In the genomic region with DNA sequence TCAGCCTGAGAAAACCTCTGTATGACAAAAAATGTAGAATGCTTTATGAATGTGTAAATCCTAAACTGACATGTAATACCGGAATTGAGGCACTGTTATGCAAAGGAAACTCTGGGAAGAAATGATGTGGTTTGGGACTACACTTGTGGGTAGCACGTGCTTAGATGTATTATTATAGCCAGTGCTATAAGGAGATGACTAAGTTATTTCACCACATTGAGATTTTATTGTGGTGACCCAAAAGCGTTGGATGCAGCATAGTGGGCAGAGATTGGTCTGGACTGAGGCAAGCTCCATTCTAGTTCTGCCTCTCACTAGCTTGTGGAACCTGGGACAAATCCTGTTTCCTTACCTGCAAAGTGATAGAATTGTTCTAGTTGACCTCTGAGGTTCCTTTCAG, we compare ENCODE assay signal across 15 cellular contexts.
DNase-seq lines count a peak whose midpoint lies in the region; ATAC-seq and TF ChIP-seq lines count a peak whose summit lies in the region.
"Had no signal": no experiment of that assay in that cellular context is flagged by ENCODE, and none has a peak within 500 bp of the region (broad histone marks: within the 10 kb centered on the region; RNA-seq: fewer than 3 reads in every experiment).

No MANE protein-coding gene starts in this region.

- no peak overlapping the region for H3K9ac ChIP-seq in IMR-90 (ENCODE audit: low read depth, low read length)

- no peak overlapping the region for H3K23ac ChIP-seq in IMR-90 (ENCODE audit: low read depth, low read length)

- no peak overlapping the region for H4K5ac ChIP-seq in IMR-90 (ENCODE audit: low read depth, low read length)

- no peak overlapping the region for H3K4me3 Mint-ChIP-seq in activated CD4-positive, alpha-beta memory T cell treated with anti-CD3 and anti-CD28 coated beads for 36 hours
- H3K4me3 Mint-ChIP-seq in activated CD4-positive, alpha-beta memory T cell treated with anti-CD3 and anti-CD28 coated beads, Interleukin-2, amount 10 ng/mL, durations not matched to agents 7 days and 5 days, result no peak overlapping the region
- H3K4me3 Mint-ChIP-seq in osteocyte (ENCODE audit: unreplicated experiment), result no peak overlapping the region

- H3K56ac ChIP-seq in IMR-90 (ENCODE audit: extremely low read depth, insufficient read depth, low read length), result no peak overlapping the region

- TF ChIP-seq RAD21 in IMR-90 (IDR thresholded peaks at IDR 0.05; ENCODE audit: low read length), result no peak

- peaks cover 12% of the 10 kb centered on the region for H3K4me1 ChIP-seq in IMR-90 (ENCODE audit: control insufficient read depth, insufficient read depth, low read length)
- H3K4me1 ChIP-seq: uterus had no signal

- H3K4me3 ChIP-seq in IMR-90 (ENCODE audit: insufficient read depth, low read depth, low read length), result no peak overlapping the region
- no peak overlapping the region for H3K4me3 ChIP-seq in cardiac fibroblast (replicated peaks in 1 of 2; ENCODE audit: low read depth in 2 of 2, low read length in 2 of 2)
- H3K4me3 ChIP-seq: uterus had no signal

- no peaks in the 10 kb centered on the region for H4K20me1 ChIP-seq in IMR-90 (ENCODE audit: insufficient read depth, low read length)

- no TSS peak for BruUV-seq in IMR-90 (replicated peaks; lab: Mats Ljungman, UMichigan)

- DNase-seq in activated CD4-positive, alpha-beta memory T cell treated with anti-CD3 and anti-CD28 coated beads for 36 hours, result peak; percentile 41
- no peak for DNase-seq in activated CD4-positive, alpha-beta memory T cell treated with anti-CD3 and anti-CD28 coated beads, Interleukin-2, amount 10 ng/mL, durations not matched to agents 7 days and 5 days
- DNase-seq in IMR-90 (peak; percentile 99), cardiac fibroblast (ENCODE audit: low read depth in 2 of 2) (peak; percentile 38 to 91), osteocyte (ENCODE audit: extremely low spot score, unreplicated experiment) (no peak), NCI-H2171 (lab: John Stamatoyannopoulos, UW) (no peak), T-helper 2 cell (no peak), cortex of kidney (lab: John Stamatoyannopoulos, UW) (no peak)
- DNase-seq: ACHN; DND-41; effector CD4-positive, alpha-beta T cell; occipital lobe; OCI-M1; stimulated activated CD8-positive, alpha-beta memory T cell treated with anti-CD3 and anti-CD28 coated beads, Interleukin-4, amount 100 ng/mL, for 48 hours; uterus had no signal

- H3K36me3 Mint-ChIP-seq in activated CD4-positive, alpha-beta memory T cell treated with anti-CD3 and anti-CD28 coated beads for 36 hours, result no peaks in the 10 kb centered on the region
- no peaks in the 10 kb centered on the region for H3K36me3 Mint-ChIP-seq in activated CD4-positive, alpha-beta memory T cell treated with anti-CD3 and anti-CD28 coated beads, Interleukin-2, amount 10 ng/mL, durations not matched to agents 7 days and 5 days (ENCODE audit: low read depth)
- H3K36me3 Mint-ChIP-seq in osteocyte (ENCODE audit: unreplicated experiment), result no peaks in the 10 kb centered on the region

- dilution Hi-C loops in IMR-90 (cut with HindIII; ENCODE audit: low sequenced_read_pairs, unreplicated experiment), result no loop called here

- TF ChIP-seq CTCF in IMR-90 (conservative IDR thresholded peaks at IDR 0.05; ENCODE audit: low read depth, low read length) (no peak), cardiac fibroblast (IDR thresholded peaks at IDR 0.05; ENCODE audit: low read depth, low read length) (no peak), osteocyte (IDR thresholded peaks at IDR 0.05) (no peak)

- H4K91ac ChIP-seq in IMR-90 (ENCODE audit: insufficient read depth, low read depth, low read length), result no peak overlapping the region

- H2AFZ ChIP-seq in IMR-90 (replicated peaks; ENCODE audit: low read length, poor library complexity), result no peak overlapping the region

- H3K27ac ChIP-seq in IMR-90 (ENCODE audit: insufficient read depth, low read length), result peak overlapping the region; percentile 12; the same call in 1 of the 2 replicates
- H3K27ac ChIP-seq: uterus had no signal

- no peak overlapping the region for H3K27ac Mint-ChIP-seq in activated CD4-positive, alpha-beta memory T cell treated with anti-CD3 and anti-CD28 coated beads for 36 hours
- no peak overlapping the region for H3K27ac Mint-ChIP-seq in activated CD4-positive, alpha-beta memory T cell treated with anti-CD3 and anti-CD28 coated beads, Interleukin-2, amount 10 ng/mL, durations not matched to agents 7 days and 5 days
- H3K27ac Mint-ChIP-seq in osteocyte (ENCODE audit: unreplicated experiment), result peak overlapping the region; percentile 12

- WGBS in IMR-90 (ENCODE audit: extremely low coverage in 2 of 2, insufficient read length in 1 of 2), 2 experiments, result no CpG with 5 or more reads among the region's 3 CpGs

- peak overlapping the region; percentile 14; the same call in 1 of the 2 replicates for H3K4ac ChIP-seq in IMR-90 (ENCODE audit: low read depth, low read length)

- peak overlapping the region; percentile 17; the same call in 1 of the 2 replicates for H2BK120ac ChIP-seq in IMR-90 (ENCODE audit: low read depth, low read length)

- H2BK20ac ChIP-seq in IMR-90 (ENCODE audit: low read depth, low read length), result peak overlapping the region; percentile 19; the same call in 1 of the 2 replicates

- H2BK15ac ChIP-seq in IMR-90 (ENCODE audit: low read depth, low read length), result no peak overlapping the region

- peak overlapping the region; percentile 3; the same call in 1 of the 2 replicates for H3K18ac ChIP-seq in IMR-90 (ENCODE audit: low read depth, low read length)

- no peaks in the 10 kb centered on the region for H3K9me3 Mint-ChIP-seq in activated CD4-positive, alpha-beta memory T cell treated with anti-CD3 and anti-CD28 coated beads for 36 hours
- H3K9me3 Mint-ChIP-seq in activated CD4-positive, alpha-beta memory T cell treated with anti-CD3 and anti-CD28 coated beads, Interleukin-2, amount 10 ng/mL, durations not matched to agents 7 days and 5 days, result no peaks in the 10 kb centered on the region
- no peaks in the 10 kb centered on the region for H3K9me3 Mint-ChIP-seq in osteocyte (ENCODE audit: unreplicated experiment)

- no peak for TF ChIP-seq POLR2A in IMR-90 (IDR thresholded peaks at IDR 0.05; ENCODE audit: low read depth, low read length)

- CTCF ChIA-PET in activated CD4-positive, alpha-beta memory T cell treated with anti-CD3 and anti-CD28 coated beads for 36 hours (lab: Charles Lee), result interaction anchor here (1.7 kb wide), 3 partner anchors 41 to 192 kb away, joined by 4 to 6 read pairs (median 5); no protein-coding TSS in a partner anchor
- CTCF ChIA-PET in activated CD4-positive, alpha-beta memory T cell treated with anti-CD3 and anti-CD28 coated beads, Interleukin-2, amount 10 ng/mL, durations not matched to agents 7 days and 5 days (lab: Charles Lee), result interaction anchor here (2.3 kb wide), 1 partner anchor 192 kb away, joined by 5 read pairs; no protein-coding TSS in a partner anchor
- CTCF ChIA-PET in IMR-90 (lab: Yijun Ruan, JAX), result no interaction called here

- peak overlapping the region; percentile 63 for H2BK5ac ChIP-seq in IMR-90 (ENCODE audit: low read depth, low read length, poor library complexity, severe bottlenecking)

- no peak overlapping the region for H3K14ac ChIP-seq in IMR-90 (replicated peaks; ENCODE audit: low read depth, low read length)

- POLR2A ChIA-PET in activated CD4-positive, alpha-beta memory T cell treated with anti-CD3 and anti-CD28 coated beads for 36 hours (lab: Charles Lee), result no interaction called here
- POLR2A ChIA-PET in activated CD4-positive, alpha-beta memory T cell treated with anti-CD3 and anti-CD28 coated beads, Interleukin-2, amount 10 ng/mL, durations not matched to agents 7 days and 5 days (lab: Charles Lee), result no interaction called here
- POLR2A ChIA-PET in IMR-90 (lab: Charles Lee; ENCODE audit: unreplicated experiment), result no interaction called here

- intact Hi-C loops in activated CD4-positive, alpha-beta memory T cell treated with anti-CD3 and anti-CD28 coated beads for 36 hours (cut with micrococcal nuclease), result loop anchor here (1.0 to 10.0 kb wide), 3 partner anchors 44 to 1350 kb away; no protein-coding TSS in a partner anchor
- intact Hi-C loops in IMR-90 (cut with micrococcal nuclease), result loop anchor here (2.0 kb wide), 1 partner anchor 30 kb away; no protein-coding TSS in a partner anchor

- no peaks in the 10 kb centered on the region for H3K36me3 ChIP-seq in IMR-90 (ENCODE audit: control insufficient read depth, insufficient read depth, low read length)
- H3K36me3 ChIP-seq: uterus had no signal

- no peak overlapping the region for H2AK5ac ChIP-seq in IMR-90 (ENCODE audit: low read depth, low read length)

- peaks cover 13 to 21% of the 10 kb centered on the region in 2 experiments for H3K79me1 ChIP-seq in IMR-90 (ENCODE audit: low read depth in 1 of 2, low read length in 2 of 2)

- H3K27me3 ChIP-seq in IMR-90 (ENCODE audit: control insufficient read depth, insufficient read depth, low read length), result no peaks in the 10 kb centered on the region
- H3K27me3 ChIP-seq: uterus had no signal

- peaks cover 7% of the 10 kb centered on the region for H3K4me1 Mint-ChIP-seq in activated CD4-positive, alpha-beta memory T cell treated with anti-CD3 and anti-CD28 coated beads for 36 hours (ENCODE audit: low read depth)
- H3K4me1 Mint-ChIP-seq in activated CD4-positive, alpha-beta memory T cell treated with anti-CD3 and anti-CD28 coated beads, Interleukin-2, amount 10 ng/mL, durations not matched to agents 7 days and 5 days, result no peaks in the 10 kb centered on the region
- peaks cover 14% of the 10 kb centered on the region for H3K4me1 Mint-ChIP-seq in osteocyte (ENCODE audit: unreplicated experiment)

- peaks cover 48% of the 10 kb centered on the region for H3K27me3 Mint-ChIP-seq in activated CD4-positive, alpha-beta memory T cell treated with anti-CD3 and anti-CD28 coated beads for 36 hours
- peaks cover 24% of the 10 kb centered on the region for H3K27me3 Mint-ChIP-seq in activated CD4-positive, alpha-beta memory T cell treated with anti-CD3 and anti-CD28 coated beads, Interleukin-2, amount 10 ng/mL, durations not matched to agents 7 days and 5 days
- no peaks in the 10 kb centered on the region for H3K27me3 Mint-ChIP-seq in osteocyte (ENCODE audit: unreplicated experiment)

- H3K9me3 ChIP-seq in IMR-90 (ENCODE audit: control insufficient read depth, insufficient read depth, low read length), result no peaks in the 10 kb centered on the region
- H3K9me3 ChIP-seq: uterus had no signal

- no peak overlapping the region for H2AK9ac ChIP-seq in IMR-90 (replicated peaks; ENCODE audit: low read depth, low read length, poor library complexity)

- H3K4me2 ChIP-seq in IMR-90 (ENCODE audit: low read depth, low read length), result peak overlapping the region; percentile 17; the same call in 1 of the 2 replicates

- peak; percentile 91 for ATAC-seq in IMR-90 (ENCODE audit: low read depth)

- in situ Hi-C loops in IMR-90 (cut with MboI; ENCODE audit: low sequenced_read_pairs), result no loop called here

- 0 out of 2 replicates have a peak, but pooled peaks cover 2% of the 10 kb centered on the region for H3K9me1 ChIP-seq in IMR-90 (ENCODE audit: insufficient read depth, low read length)

- no peak overlapping the region for H4K8ac ChIP-seq in IMR-90 (ENCODE audit: low read depth in 2 of 2, low read length in 2 of 2)

TF ChIP-seq in IMR-90, 13 proteins besides CTCF, POLR2A, EP300 and RAD21 (continues in another document):
- TF ChIP-seq SMC3 (IDR thresholded peaks at IDR 0.05; ENCODE audit: low read depth, low read length), result no peak

Comparison
In these comparisons a context has a peak if more than half of its experiments do, and no peak if none do; other contexts are left out.
1. DNase-seq: peak in activated CD4-positive, alpha-beta memory T cell treated with anti-CD3 and anti-CD28 coated beads for 36 hours (single experiment), IMR-90 (single experiment) and cardiac fibroblast (2 of 2); none in activated CD4-positive, alpha-beta memory T cell treated with anti-CD3 and anti-CD28 coated beads, Interleukin-2, amount 10 ng/mL, durations not matched to agents 7 days and 5 days (single experiment), osteocyte (single experiment), NCI-H2171 (single experiment), T-helper 2 cell (0 of 5) and cortex of kidney (single experiment).